ENCODE assay signal across 29 cellular contexts in the genomic region with DNA sequence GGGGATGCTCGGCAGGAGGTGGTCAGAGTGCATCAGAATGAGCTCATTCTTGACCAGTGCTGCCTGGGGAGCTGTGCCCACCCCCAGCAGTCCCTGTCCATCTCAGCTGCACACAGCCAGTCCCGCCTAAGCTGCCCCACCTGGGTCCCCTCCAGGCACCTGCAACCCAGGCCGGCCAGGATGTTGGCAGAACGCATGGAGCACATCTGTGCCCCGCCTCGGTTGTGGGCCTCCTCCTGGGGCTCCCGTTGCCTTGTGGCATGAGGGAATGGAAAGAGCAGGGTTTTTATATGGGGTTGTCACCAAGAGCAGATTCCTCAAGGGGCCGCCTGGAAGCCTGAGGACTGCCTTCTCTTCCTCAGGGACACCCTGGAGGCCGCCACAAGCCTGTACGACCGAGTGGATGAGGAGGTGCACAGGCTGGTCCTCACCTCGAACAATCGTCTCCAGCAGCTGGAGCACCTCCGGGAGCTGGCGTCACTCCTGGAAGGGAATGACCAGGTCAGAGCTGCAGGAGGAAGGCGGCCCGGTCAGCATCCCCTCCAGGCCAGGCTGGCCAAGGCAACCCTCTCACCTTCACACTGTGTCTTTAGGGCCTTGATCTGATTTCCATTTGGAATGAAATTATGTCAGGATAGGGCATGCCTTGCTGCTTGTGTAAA. TPM values are rescaled to one million over a fixed set of nuclear protein-coding genes. Genes with fewer than 3 reads are reported as not detected.
DNase-seq lines count a peak whose midpoint lies in the region; ATAC-seq and TF ChIP-seq lines count a peak whose summit lies in the region.
"Had no signal": no experiment of that assay in that cellular context is flagged by ENCODE, and none has a peak within 500 bp of the region (broad histone marks: within the 10 kb centered on the region; RNA-seq: fewer than 3 reads in every experiment).

No MANE protein-coding gene starts in this region.

- DNase-seq in activated CD4-positive, alpha-beta memory T cell treated with anti-CD3 and anti-CD28 coated beads, Interleukin-2, amount 10 ng/mL, durations not matched to agents 7 days and 5 days, result peak; percentile 12
- DNase-seq in activated CD4-positive, alpha-beta memory T cell treated with anti-CD3 and anti-CD28 coated beads for 36 hours, result no peak
- DNase-seq in WERI-Rb-1, result peak; percentile 5
- peak; percentile 40 for DNase-seq in islet precursor cell
- DNase-seq in suprapubic skin (ENCODE audit: low spot score in 2 of 2), result peak; percentile 48 to 76
- no peak for DNase-seq in activated CD4-positive, alpha-beta T cell treated with anti-CD3 and anti-CD28 coated beads, Interleukin-2, amount 10 ng/mL, durations not matched to agents 7 days and 5 days
- no peak for DNase-seq in NCI-H1436 treated with DMSO at 0.1 percent for 48 hours (lab: John Stamatoyannopoulos, UW)
- DNase-seq: activated naive CD4-positive, alpha-beta T cell treated with Interleukin-2 at 50 U/mL for 16 hours; activated T-cell treated with anti-CD3 and anti-CD28 coated beads, Interleukin-2, amount 50 U/mL, for 24 hours; left ventricle myocardium superior; MG63; naive B cell; NCI-H1105 treated with DMSO at 0.1 percent for 48 hours; NCI-H2029 treated with DMSO at 0.1 percent for 48 hours; NCI-H226; NCI-H526 treated with DMSO at 0.1 percent for 48 hours; NK-92 treated with Interleukin-12 subunit alpha and Interleukin-12 subunit beta, amount 100 ng/mL, for 24 hours; nucleus accumbens; PC-3; psoas muscle; stimulated activated naive B cell treated with anti-CD40 and anti-IgM and Interleukin-4, amounts not matched to agents 10 μg/mL and 1 μg/mL and 100 μg/mL, for 72 hours had no signal

- POLR2A ChIA-PET in activated CD4-positive, alpha-beta memory T cell treated with anti-CD3 and anti-CD28 coated beads, Interleukin-2, amount 10 ng/mL, durations not matched to agents 7 days and 5 days (lab: Charles Lee), result no interaction called here
- POLR2A ChIA-PET in activated CD4-positive, alpha-beta memory T cell treated with anti-CD3 and anti-CD28 coated beads for 36 hours (lab: Charles Lee), result no interaction called here
- POLR2A ChIA-PET in activated CD4-positive, alpha-beta T cell treated with anti-CD3 and anti-CD28 coated beads, Interleukin-2, amount 10 ng/mL, durations not matched to agents 7 days and 5 days (lab: Charles Lee), result no interaction called here

- 97% methylated on average over 9 of the region's 17 CpGs for WGBS in suprapubic skin

- H3K27me3 ChIP-seq in WERI-Rb-1 (ENCODE audit: insufficient read depth, low read depth, severe bottlenecking) (peaks cover 6% of the 10 kb centered on the region), suprapubic skin (peaks cover 3% of the 10 kb centered on the region)
- H3K27me3 ChIP-seq: MG63 had no signal

- no peak overlapping the region for H3K4me3 Mint-ChIP-seq in activated CD4-positive, alpha-beta memory T cell treated with anti-CD3 and anti-CD28 coated beads, Interleukin-2, amount 10 ng/mL, durations not matched to agents 7 days and 5 days
- H3K4me3 Mint-ChIP-seq in activated CD4-positive, alpha-beta memory T cell treated with anti-CD3 and anti-CD28 coated beads for 36 hours, result no peak overlapping the region
- H3K4me3 Mint-ChIP-seq in activated CD4-positive, alpha-beta T cell treated with anti-CD3 and anti-CD28 coated beads, Interleukin-2, amount 10 ng/mL, durations not matched to agents 7 days and 5 days, result no peak overlapping the region
- H3K4me3 Mint-ChIP-seq: activated T-cell treated with anti-CD3 and anti-CD28 coated beads, Interleukin-2, amount 50 U/mL, for 24 hours; CD8-positive, alpha-beta T cell; mesothelial cell of epicardium; stimulated activated naive B cell treated with anti-CD40 and anti-IgM and Interleukin-4, amounts not matched to agents 10 μg/mL and 1 μg/mL and 100 μg/mL, for 72 hours; T-helper 1 cell treated with Interleukin-12 subunit alpha and Interleukin-12 subunit beta and Interleukin-4 antibody, amounts not matched to agents 30 μg/mL and 1 μg/mL, for 36 hours had no signal

- intact Hi-C loops in activated CD4-positive, alpha-beta memory T cell treated with anti-CD3 and anti-CD28 coated beads for 36 hours (cut with micrococcal nuclease), result no loop called here

- no peak overlapping the region for H3K4me3 ChIP-seq in WERI-Rb-1 (ENCODE audit: low read depth, low read length)
- no peak overlapping the region for H3K4me3 ChIP-seq in suprapubic skin
- H3K4me3 ChIP-seq: MG63, psoas muscle had no signal

- H3K27ac Mint-ChIP-seq in activated CD4-positive, alpha-beta memory T cell treated with anti-CD3 and anti-CD28 coated beads, Interleukin-2, amount 10 ng/mL, durations not matched to agents 7 days and 5 days, result no peak overlapping the region
- H3K27ac Mint-ChIP-seq in activated CD4-positive, alpha-beta memory T cell treated with anti-CD3 and anti-CD28 coated beads for 36 hours, result no peak overlapping the region
- H3K27ac Mint-ChIP-seq in activated CD4-positive, alpha-beta T cell treated with anti-CD3 and anti-CD28 coated beads, Interleukin-2, amount 10 ng/mL, durations not matched to agents 7 days and 5 days, result no peak overlapping the region
- H3K27ac Mint-ChIP-seq: activated T-cell treated with anti-CD3 and anti-CD28 coated beads, Interleukin-2, amount 50 U/mL, for 24 hours; CD8-positive, alpha-beta T cell; mesothelial cell of epicardium; stimulated activated naive B cell treated with anti-CD40 and anti-IgM and Interleukin-4, amounts not matched to agents 10 μg/mL and 1 μg/mL and 100 μg/mL, for 72 hours; T-helper 1 cell treated with Interleukin-12 subunit alpha and Interleukin-12 subunit beta and Interleukin-4 antibody, amounts not matched to agents 30 μg/mL and 1 μg/mL, for 36 hours had no signal

- no peaks in the 10 kb centered on the region for H3K36me3 Mint-ChIP-seq in activated CD4-positive, alpha-beta memory T cell treated with anti-CD3 and anti-CD28 coated beads, Interleukin-2, amount 10 ng/mL, durations not matched to agents 7 days and 5 days (ENCODE audit: low read depth)
- no peaks in the 10 kb centered on the region for H3K36me3 Mint-ChIP-seq in activated CD4-positive, alpha-beta memory T cell treated with anti-CD3 and anti-CD28 coated beads for 36 hours
- H3K36me3 Mint-ChIP-seq in activated CD4-positive, alpha-beta T cell treated with anti-CD3 and anti-CD28 coated beads, Interleukin-2, amount 10 ng/mL, durations not matched to agents 7 days and 5 days (ENCODE audit: low read depth), result no peaks in the 10 kb centered on the region
- H3K36me3 Mint-ChIP-seq: CD8-positive, alpha-beta T cell; naive B cell; stimulated activated naive B cell treated with anti-CD40 and anti-IgM and Interleukin-4, amounts not matched to agents 10 μg/mL and 1 μg/mL and 100 μg/mL, for 72 hours had no signal

- CTCF ChIA-PET in activated CD4-positive, alpha-beta memory T cell treated with anti-CD3 and anti-CD28 coated beads, Interleukin-2, amount 10 ng/mL, durations not matched to agents 7 days and 5 days (lab: Charles Lee), result no interaction called here
- CTCF ChIA-PET in activated CD4-positive, alpha-beta memory T cell treated with anti-CD3 and anti-CD28 coated beads for 36 hours (lab: Charles Lee), result no interaction called here
- CTCF ChIA-PET in activated CD4-positive, alpha-beta T cell treated with anti-CD3 and anti-CD28 coated beads, Interleukin-2, amount 10 ng/mL, durations not matched to agents 7 days and 5 days (lab: Charles Lee), result interaction anchor here (0.9 kb wide), 1 partner anchor 10 kb away, joined by 3 read pairs; no protein-coding TSS in a partner anchor

- H3K4me1 Mint-ChIP-seq in activated CD4-positive, alpha-beta memory T cell treated with anti-CD3 and anti-CD28 coated beads, Interleukin-2, amount 10 ng/mL, durations not matched to agents 7 days and 5 days, result no peaks in the 10 kb centered on the region
- no peaks in the 10 kb centered on the region for H3K4me1 Mint-ChIP-seq in activated CD4-positive, alpha-beta memory T cell treated with anti-CD3 and anti-CD28 coated beads for 36 hours (ENCODE audit: low read depth)
- no peaks in the 10 kb centered on the region for H3K4me1 Mint-ChIP-seq in activated CD4-positive, alpha-beta T cell treated with anti-CD3 and anti-CD28 coated beads, Interleukin-2, amount 10 ng/mL, durations not matched to agents 7 days and 5 days
- H3K4me1 Mint-ChIP-seq: naive B cell; stimulated activated naive B cell treated with anti-CD40 and anti-IgM and Interleukin-4, amounts not matched to agents 10 μg/mL and 1 μg/mL and 100 μg/mL, for 72 hours had no signal

- H3K9me3 Mint-ChIP-seq in activated CD4-positive, alpha-beta memory T cell treated with anti-CD3 and anti-CD28 coated beads, Interleukin-2, amount 10 ng/mL, durations not matched to agents 7 days and 5 days, result no peaks in the 10 kb centered on the region
- no peaks in the 10 kb centered on the region for H3K9me3 Mint-ChIP-seq in activated CD4-positive, alpha-beta memory T cell treated with anti-CD3 and anti-CD28 coated beads for 36 hours
- H3K9me3 Mint-ChIP-seq in activated CD4-positive, alpha-beta T cell treated with anti-CD3 and anti-CD28 coated beads, Interleukin-2, amount 10 ng/mL, durations not matched to agents 7 days and 5 days, result no peaks in the 10 kb centered on the region
- H3K9me3 Mint-ChIP-seq: activated T-cell treated with anti-CD3 and anti-CD28 coated beads, Interleukin-2, amount 50 U/mL, for 24 hours; CD8-positive, alpha-beta T cell; mesothelial cell of epicardium; naive B cell; stimulated activated naive B cell treated with anti-CD40 and anti-IgM and Interleukin-4, amounts not matched to agents 10 μg/mL and 1 μg/mL and 100 μg/mL, for 72 hours; T-helper 1 cell treated with Interleukin-12 subunit alpha and Interleukin-12 subunit beta and Interleukin-4 antibody, amounts not matched to agents 30 μg/mL and 1 μg/mL, for 36 hours had no signal

- no peaks in the 10 kb centered on the region for H3K27me3 Mint-ChIP-seq in activated CD4-positive, alpha-beta memory T cell treated with anti-CD3 and anti-CD28 coated beads, Interleukin-2, amount 10 ng/mL, durations not matched to agents 7 days and 5 days
- peaks cover 14% of the 10 kb centered on the region for H3K27me3 Mint-ChIP-seq in activated CD4-positive, alpha-beta memory T cell treated with anti-CD3 and anti-CD28 coated beads for 36 hours
- no peaks in the 10 kb centered on the region for H3K27me3 Mint-ChIP-seq in activated CD4-positive, alpha-beta T cell treated with anti-CD3 and anti-CD28 coated beads, Interleukin-2, amount 10 ng/mL, durations not matched to agents 7 days and 5 days

- no peaks in the 10 kb centered on the region for H3K4me1 ChIP-seq in suprapubic skin
- H3K4me1 ChIP-seq: psoas muscle had no signal

- TF ChIP-seq CTCF in WERI-Rb-1 (IDR thresholded peaks at IDR 0.05; ENCODE audit: low read depth, low read length), result no peak
- no peak for TF ChIP-seq CTCF in suprapubic skin (IDR thresholded peaks at IDR 0.05)

- no peak for TF ChIP-seq POLR2A in suprapubic skin (IDR thresholded peaks at IDR 0.05)

- no peak for TF ChIP-seq EP300 in suprapubic skin (IDR thresholded peaks at IDR 0.05)

- H3K36me3 ChIP-seq in WERI-Rb-1 (no peaks in the 10 kb centered on the region), suprapubic skin (no peaks in the 10 kb centered on the region)
- H3K36me3 ChIP-seq: MG63 had no signal

- H3K9me3 ChIP-seq in WERI-Rb-1 (ENCODE audit: severe bottlenecking) (no peaks in the 10 kb centered on the region), suprapubic skin (no peaks in the 10 kb centered on the region)
- H3K9me3 ChIP-seq: MG63, psoas muscle had no signal

- no peak overlapping the region for H3K27ac ChIP-seq in WERI-Rb-1
- no peak overlapping the region for H3K27ac ChIP-seq in suprapubic skin
- H3K27ac ChIP-seq: KMS-11, psoas muscle had no signal

- no peak for ATAC-seq in GM21528 (IDR thresholded peaks at IDR 0.05; ENCODE audit: low FRiP score, unreplicated experiment)
- ATAC-seq: CD8-positive, alpha-beta T cell; left ventricle myocardium superior; PC-3; psoas muscle; Right ventricle myocardium inferior; SK-N-SH treated with all-trans-retinoic acid at 6 μM for 48 hours; stimulated activated naive B cell treated with anti-CD40 and anti-IgM and Interleukin-4, amounts not matched to agents 10 μg/mL and 1 μg/mL and 100 μg/mL, for 72 hours had no signal

RNA-seq across cellular contexts. Expression of a gene that starts 34.8 kb away (rescaled TPM):
- not detected for total RNA-seq in activated CD4-positive, alpha-beta memory T cell treated with anti-CD3 and anti-CD28 coated beads, Interleukin-2, amount 10 ng/mL, durations not matched to agents 7 days and 5 days
- total RNA-seq in activated CD4-positive, alpha-beta memory T cell treated with anti-CD3 and anti-CD28 coated beads for 36 hours, result not detected
- total RNA-seq in suprapubic skin, result not detected
- under 1 TPM in 1 of 2 experiments, not detected in 1; 0.17 TPM for total RNA-seq in activated CD4-positive, alpha-beta T cell treated with anti-CD3 and anti-CD28 coated beads, Interleukin-2, amount 10 ng/mL, durations not matched to agents 7 days and 5 days
- total RNA-seq: CD8-positive, alpha-beta T cell; H1; PC-3 had no signal

Comparison
In these comparisons a context has a peak if more than half of its experiments do, and no peak if none do; other contexts are left out.
1. DNase-seq: peak in activated CD4-positive, alpha-beta memory T cell treated with anti-CD3 and anti-CD28 coated beads, Interleukin-2, amount 10 ng/mL, durations not matched to agents 7 days and 5 days (single experiment), WERI-Rb-1 (single experiment), islet precursor cell (single experiment) and suprapubic skin (2 of 2); none in activated CD4-positive, alpha-beta memory T cell treated with anti-CD3 and anti-CD28 coated beads for 36 hours (single experiment), activated CD4-positive, alpha-beta T cell treated with anti-CD3 and anti-CD28 coated beads, Interleukin-2, amount 10 ng/mL, durations not matched to agents 7 days and 5 days (single experiment) and NCI-H1436 treated with DMSO at 0.1 percent for 48 hours (single experiment).